Comparison of ENCODE assay signal across 16 cellular contexts in genomic region chr20:24681634-24682495, GRCh38.
DNase-seq lines count a peak whose midpoint lies in the region; ATAC-seq and TF ChIP-seq lines count a peak whose summit lies in the region.
"Had no signal": no experiment of that assay in that cellular context is flagged by ENCODE, and none has a peak within 500 bp of the region (broad histone marks: within the 10 kb centered on the region; RNA-seq: fewer than 3 reads in every experiment).

No MANE protein-coding gene starts in this region.

- no peaks in the 10 kb centered on the region for H3K36me3 ChIP-seq in left ventricle myocardium inferior

- H3K4me1 Mint-ChIP-seq in activated T-helper 2 cell treated with anti-CD3 and anti-CD28 coated beads, Interferon-gamma antibody, Interleukin-2, Interleukin-4, amounts not matched to agents 10 μg/mL and 5 μg/mL and 100 μg/mL, durations not matched to agents 14 hours and 24 hours and 36 hours (ENCODE audit: low read depth), result no peaks in the 10 kb centered on the region

- H3K9me3 ChIP-seq in left ventricle myocardium inferior (replicated peaks), result no peaks in the 10 kb centered on the region

- H3K27me3 Mint-ChIP-seq in activated T-helper 2 cell treated with anti-CD3 and anti-CD28 coated beads, Interferon-gamma antibody, Interleukin-2, Interleukin-4, amounts not matched to agents 10 μg/mL and 5 μg/mL and 100 μg/mL, durations not matched to agents 14 hours and 24 hours and 36 hours (ENCODE audit: low read depth), result no peaks in the 10 kb centered on the region

- TF ChIP-seq CTCF in left ventricle myocardium inferior (IDR thresholded peaks at IDR 0.05; ENCODE audit: borderline replicate concordance), result no peak

- H3K36me3 Mint-ChIP-seq in activated T-helper 2 cell treated with anti-CD3 and anti-CD28 coated beads, Interferon-gamma antibody, Interleukin-2, Interleukin-4, amounts not matched to agents 10 μg/mL and 5 μg/mL and 100 μg/mL, durations not matched to agents 14 hours and 24 hours and 36 hours (ENCODE audit: low read depth), result no peaks in the 10 kb centered on the region

- H3K4me1 ChIP-seq in left ventricle myocardium inferior, result no peaks in the 10 kb centered on the region

- ATAC-seq in GM19035 (IDR thresholded peaks at IDR 0.05; ENCODE audit: unreplicated experiment) (no peak), GM18511 (IDR thresholded peaks at IDR 0.05; ENCODE audit: unreplicated experiment) (no peak)

- no peak overlapping the region for H3K4me3 ChIP-seq in left ventricle myocardium inferior

- no peaks in the 10 kb centered on the region for H3K9me3 Mint-ChIP-seq in activated T-helper 2 cell treated with anti-CD3 and anti-CD28 coated beads, Interferon-gamma antibody, Interleukin-2, Interleukin-4, amounts not matched to agents 10 μg/mL and 5 μg/mL and 100 μg/mL, durations not matched to agents 14 hours and 24 hours and 36 hours

- peak; percentile 59 for DNase-seq in cardiac septum (ENCODE audit: low spot score)
- DNase-seq in left ventricle myocardium inferior, result no peak
- DNase-seq in cerebellar cortex (ENCODE audit: low spot score), result peak; percentile 35
- DNase-seq in posterior vena cava (ENCODE audit: low spot score), result peak; percentile 74
- no peak for DNase-seq in activated T-helper 2 cell treated with anti-CD3 and anti-CD28 coated beads, Interferon-gamma antibody, Interleukin-2, Interleukin-4, amounts not matched to agents 10 μg/mL and 5 μg/mL and 100 μg/mL, durations not matched to agents 14 hours and 24 hours and 36 hours (ENCODE audit: low spot score)
- DNase-seq in T1000 (lab: John Stamatoyannopoulos, UW), result no peak
- DNase-seq: H7, KBM-7, NCI-H1417 treated with DMSO at 0.1 percent for 48 hours, NCI-H2029, NCI-H2171, NCI-H446 had no signal

- H3K27me3 ChIP-seq in left ventricle myocardium inferior (ENCODE audit: low read depth), result no peaks in the 10 kb centered on the region

- intact Hi-C loops in cardiac septum (cut with DNase I) (no loop called here), left ventricle myocardium inferior (cut with micrococcal nuclease) (no loop called here), posterior vena cava (cut with DNase I) (no loop called here)
- intact Hi-C loops in activated T-helper 2 cell treated with anti-CD3 and anti-CD28 coated beads, Interferon-gamma antibody, Interleukin-2, Interleukin-4, amounts not matched to agents 10 μg/mL and 5 μg/mL and 100 μg/mL, durations not matched to agents 14 hours and 24 hours and 36 hours (cut with micrococcal nuclease), result no loop called here

- no peak overlapping the region for H3K4me3 Mint-ChIP-seq in activated T-helper 2 cell treated with anti-CD3 and anti-CD28 coated beads, Interferon-gamma antibody, Interleukin-2, Interleukin-4, amounts not matched to agents 10 μg/mL and 5 μg/mL and 100 μg/mL, durations not matched to agents 14 hours and 24 hours and 36 hours (ENCODE audit: low read depth)

- no peak overlapping the region for H3K27ac ChIP-seq in left ventricle myocardium inferior (replicated peaks)
- H3K27ac ChIP-seq: C4-2B, RWPE1 had no signal

- no peak overlapping the region for H3K27ac Mint-ChIP-seq in activated T-helper 2 cell treated with anti-CD3 and anti-CD28 coated beads, Interferon-gamma antibody, Interleukin-2, Interleukin-4, amounts not matched to agents 10 μg/mL and 5 μg/mL and 100 μg/mL, durations not matched to agents 14 hours and 24 hours and 36 hours

Comparison
In these comparisons a context has a peak if more than half of its experiments do, and no peak if none do; other contexts are left out.
1. DNase-seq: peak in cardiac septum (single experiment), cerebellar cortex (single experiment) and posterior vena cava (single experiment); none in left ventricle myocardium inferior (single experiment), activated T-helper 2 cell treated with anti-CD3 and anti-CD28 coated beads, Interferon-gamma antibody, Interleukin-2, Interleukin-4, amounts not matched to agents 10 μg/mL and 5 μg/mL and 100 μg/mL, durations not matched to agents 14 hours and 24 hours and 36 hours (single experiment) and T1000 (single experiment).